In genomic region chr3:122091602-122092006, GRCh38 we compare ENCODE assay signal across 1 cellular context.
TF ChIP-seq lines count a peak whose summit lies in the region.

No MANE protein-coding gene starts in this region.

TF ChIP-seq in GM23338, 12 proteins besides CTCF, POLR2A, EP300 and RAD21 (continued from another document):
- TF ChIP-seq REST (IDR thresholded peaks at IDR 0.05; ENCODE audit: unreplicated experiment) (no peak), ZNF331 (CRISPR knock-in tag; IDR thresholded peaks at IDR 0.05; ENCODE audit: low read depth) (no peak)
